ENCODE assay signal across 21 cellular contexts in genomic region chr22:47322854-47323253, GRCh38.
A peak's percentile ranks its signal among the peaks of the same experiment; 100 is the strongest.
DNase-seq lines count a peak whose midpoint lies in the region; ATAC-seq and TF ChIP-seq lines count a peak whose summit lies in the region.
"Had no signal": no experiment of that assay in that cellular context is flagged by ENCODE, and none has a peak within 500 bp of the region (broad histone marks: within the 10 kb centered on the region; RNA-seq: fewer than 3 reads in every experiment).

No MANE protein-coding gene starts in this region.

- H3K27me3 Mint-ChIP-seq in activated T-cell treated with anti-CD3 and anti-CD28 coated beads, Interleukin-2, amount 50 U/mL, for 24 hours = peaks cover 28% of the 10 kb centered on the region

- H3K36me3 Mint-ChIP-seq in activated T-cell treated with anti-CD3 and anti-CD28 coated beads, Interleukin-2, amount 50 U/mL, for 24 hours (ENCODE audit: low read depth) = no peaks in the 10 kb centered on the region
- H3K36me3 Mint-ChIP-seq: CD8-positive, alpha-beta T cell had no signal

- no peaks in the 10 kb centered on the region for H3K9me3 Mint-ChIP-seq in activated T-cell treated with anti-CD3 and anti-CD28 coated beads, Interleukin-2, amount 50 U/mL, for 24 hours
- H3K9me3 Mint-ChIP-seq: CD8-positive, alpha-beta T cell had no signal

- WGBS in esophagus muscularis mucosa = 61% methylated on average over 7 of the region's 7 CpGs

- H3K27me3 ChIP-seq in esophagus muscularis mucosa = peaks cover 0 to 41% (median 0%) of the 10 kb centered on the region in 4 donors

- H3K4me1 Mint-ChIP-seq in activated T-cell treated with anti-CD3 and anti-CD28 coated beads, Interleukin-2, amount 50 U/mL, for 24 hours (ENCODE audit: low read depth) = no peaks in the 10 kb centered on the region

- no peak for ATAC-seq in HG03280 (IDR thresholded peaks at IDR 0.05; ENCODE audit: unreplicated experiment)
- ATAC-seq: CD8-positive, alpha-beta T cell; K562; upper lobe of right lung had no signal

- DNase-seq in DMS 273 (lab: John Stamatoyannopoulos, UW; ENCODE audit: unreplicated experiment) (peak; percentile 7), DMS 273 treated with DMSO at 0.1 percent for 48 hours (lab: John Stamatoyannopoulos, UW) (no peak), NCI-H1092 (lab: John Stamatoyannopoulos, UW) (peak; percentile 18), NCI-H510A (lab: John Stamatoyannopoulos, UW) (peak; percentile 45), esophagus muscularis mucosa (ENCODE audit: extremely low spot score) (peak; percentile 45), cerebellar cortex (ENCODE audit: low spot score) (no peak)
- no peak for DNase-seq in activated T-cell treated with anti-CD3 and anti-CD28 coated beads, Interleukin-2, amount 50 U/mL, for 24 hours
- DNase-seq: activated CD8-positive, alpha-beta memory T cell treated with anti-CD3 and anti-CD28 coated beads for 24 hours; activated naive CD4-positive, alpha-beta T cell treated with anti-CD3 and anti-CD28 coated beads, Interleukin-2, amount 50 U/mL, for 16 hours; activated T-cell treated with anti-CD3 and anti-CD28 coated beads, Interleukin-2, amount 50 U/mL, for 48 hours; aorta; CD8-positive, alpha-beta T cell; central memory CD4-positive, alpha-beta T cell; kidney glomerular epithelial cell; MV-4-11; stimulated activated CD4-positive, alpha-beta T cell treated with anti-CD3 and anti-CD28 coated beads, Interleukin-12 subunit alpha, Interleukin-12 subunit beta, amount 100 ng/mL, for 4 hours; SW 1271; upper lobe of right lung had no signal

- no peaks in the 10 kb centered on the region for H3K36me3 ChIP-seq in esophagus muscularis mucosa
- H3K36me3 ChIP-seq: upper lobe of right lung had no signal

- H3K27ac Mint-ChIP-seq in activated T-cell treated with anti-CD3 and anti-CD28 coated beads, Interleukin-2, amount 50 U/mL, for 24 hours = no peak overlapping the region
- H3K27ac Mint-ChIP-seq: CD8-positive, alpha-beta T cell had no signal

- H3K9me3 ChIP-seq in esophagus muscularis mucosa = peaks cover 0 to 30% (median 26%) of the 10 kb centered on the region in 4 donors
- H3K9me3 ChIP-seq: upper lobe of right lung had no signal

- no peak for TF ChIP-seq POLR2A in esophagus muscularis mucosa (IDR thresholded peaks at IDR 0.05; ENCODE audit: low read depth)

- H3K4me1 ChIP-seq in esophagus muscularis mucosa = no peaks in the 10 kb centered on the region
- H3K4me1 ChIP-seq: upper lobe of right lung had no signal

- H3K4me3 ChIP-seq in esophagus muscularis mucosa = no peak overlapping the region
- H3K4me3 ChIP-seq: K562, upper lobe of right lung had no signal

- no peak for TF ChIP-seq EP300 in esophagus muscularis mucosa (IDR thresholded peaks at IDR 0.05)

- no peak overlapping the region for H3K27ac ChIP-seq in esophagus muscularis mucosa (replicated peaks in 1 of 4)
- H3K27ac ChIP-seq: 22Rv1, upper lobe of right lung had no signal

- intact Hi-C loops in esophagus muscularis mucosa (cut with DNase I) = no loop called here

- TF ChIP-seq CTCF in esophagus muscularis mucosa (IDR thresholded peaks at IDR 0.05) = no peak

- no peak overlapping the region for H3K4me3 Mint-ChIP-seq in activated T-cell treated with anti-CD3 and anti-CD28 coated beads, Interleukin-2, amount 50 U/mL, for 24 hours
- H3K4me3 Mint-ChIP-seq: CD8-positive, alpha-beta T cell had no signal

Comparison
In these comparisons a context has a peak if more than half of its experiments do, and no peak if none do; other contexts are left out.
1. DNase-seq: peak in DMS 273 (single experiment), NCI-H1092 (single experiment), NCI-H510A (single experiment) and esophagus muscularis mucosa (single experiment); none in DMS 273 treated with DMSO at 0.1 percent for 48 hours (single experiment), cerebellar cortex (single experiment) and activated T-cell treated with anti-CD3 and anti-CD28 coated beads, Interleukin-2, amount 50 U/mL, for 24 hours (single experiment).